In the genomic region with DNA sequence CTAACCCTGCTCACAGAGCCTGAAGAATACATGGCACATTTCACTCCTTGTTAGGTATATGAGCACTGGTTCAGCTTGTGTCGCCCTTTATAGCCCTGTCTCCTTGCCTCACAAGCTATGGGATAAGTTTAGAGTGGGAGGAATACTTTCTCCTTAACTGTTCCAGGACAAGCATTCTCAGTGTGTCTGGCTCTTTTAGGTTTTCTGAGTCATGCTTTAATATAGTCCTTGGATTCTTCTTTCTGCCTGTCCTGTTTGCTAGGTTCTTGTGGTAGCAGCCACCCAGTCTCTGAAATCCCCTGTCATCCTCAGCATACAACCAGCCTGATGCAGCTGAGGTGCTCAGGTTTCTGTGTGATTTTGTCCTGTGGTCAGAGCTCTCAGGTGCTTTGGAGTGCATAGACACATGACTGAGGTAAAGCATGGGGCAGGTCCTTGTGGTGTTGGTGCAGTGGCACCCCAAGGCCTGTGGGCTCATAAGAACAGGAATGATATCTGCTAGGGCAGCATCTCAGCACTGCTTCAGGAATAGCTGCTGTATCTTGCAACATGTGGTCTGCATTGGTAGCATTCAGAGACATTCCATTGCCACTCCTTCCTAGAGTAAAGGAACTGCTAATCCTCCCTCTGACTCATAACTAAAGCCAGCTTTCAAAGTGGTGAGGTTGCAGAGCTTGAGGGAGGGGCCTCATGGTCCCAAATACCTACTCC, we compare ENCODE assay signal across 11 cellular contexts. TPM values are rescaled to one million over a fixed set of nuclear protein-coding genes. Genes with fewer than 3 reads are reported as not detected.
A peak's percentile ranks its signal among the peaks of the same experiment; 100 is the strongest.
DNase-seq lines count a peak whose midpoint lies in the region; ATAC-seq and TF ChIP-seq lines count a peak whose summit lies in the region.
"Had no signal": no experiment of that assay in that cellular context is flagged by ENCODE, and none has a peak within 500 bp of the region (broad histone marks: within the 10 kb centered on the region; RNA-seq: fewer than 3 reads in every experiment).

No MANE protein-coding gene starts in this region.

- POLR2A ChIA-PET in AG04449 (lab: Yijun Ruan, JAX) = no interaction called here

- H3K9me3 ChIP-seq in sigmoid colon = no peaks in the 10 kb centered on the region

- TF ChIP-seq CTCF in AG04449 (IDR thresholded peaks at IDR 0.05; ENCODE audit: insufficient read depth, low read length, missing control alignments) (no peak), HFFc6 (IDR thresholded peaks at IDR 0.05) (no peak), kidney epithelial cell (IDR thresholded peaks at IDR 0.05; ENCODE audit: insufficient read depth, low read length, poor library complexity, severe bottlenecking) (no peak), sigmoid colon (IDR thresholded peaks at IDR 0.05) (no peak)

- no peak for TF ChIP-seq POLR2A in sigmoid colon (IDR thresholded peaks at IDR 0.05)

- ATAC-seq in GM21526 (IDR thresholded peaks at IDR 0.05; ENCODE audit: low FRiP score, unreplicated experiment) = no peak
- ATAC-seq: activated CD8-positive, alpha-beta T cell treated with anti-CD3 and anti-CD28 coated beads, Interleukin-2, amount 10 ng/mL, durations not matched to agents 7 days and 5 days; Panc1 had no signal

- H3K36me3 ChIP-seq in kidney epithelial cell (ENCODE audit: control insufficient read depth, insufficient read depth, low read length) = no peaks in the 10 kb centered on the region
- no peaks in the 10 kb centered on the region for H3K36me3 ChIP-seq in sigmoid colon

- H3K27ac ChIP-seq in sigmoid colon = peak overlapping the region in 2 of 4 donors; percentile 48 to 70

- CTCF ChIA-PET in AG04449 (lab: Yijun Ruan, JAX) = interaction anchor here (0.7 to 2.9 kb wide), 12 partner anchors 11 to 730 kb away, joined by 3 to 35 read pairs (median 4); a partner anchor contains a TSS
- CTCF ChIA-PET in activated naive CD4-positive, alpha-beta T cell treated with anti-CD3 and anti-CD28 coated beads for 36 hours (lab: Charles Lee) = no interaction called here

- H3K4me1 Mint-ChIP-seq in HFFc6 (ENCODE audit: low read depth) = peaks cover 35% of the 10 kb centered on the region
- H3K4me1 Mint-ChIP-seq in activated naive CD4-positive, alpha-beta T cell treated with anti-CD3 and anti-CD28 coated beads for 36 hours (ENCODE audit: low read depth) = no peaks in the 10 kb centered on the region

- peaks cover 0 to 14% (median 10%) of the 10 kb centered on the region in 4 donors for H3K4me1 ChIP-seq in sigmoid colon

- peaks cover 10% of the 10 kb centered on the region; the same call in 1 of the 2 replicates for H3K9me3 Mint-ChIP-seq in HFFc6
- peaks cover 4% of the 10 kb centered on the region for H3K9me3 Mint-ChIP-seq in activated naive CD4-positive, alpha-beta T cell treated with anti-CD3 and anti-CD28 coated beads for 36 hours

- TF ChIP-seq EP300 in sigmoid colon (IDR thresholded peaks at IDR 0.05) = no peak

- H3K27me3 Mint-ChIP-seq in HFFc6 (ENCODE audit: insufficient read depth) = peaks cover 11% of the 10 kb centered on the region; the same call in 1 of the 2 replicates
- H3K27me3 Mint-ChIP-seq in activated naive CD4-positive, alpha-beta T cell treated with anti-CD3 and anti-CD28 coated beads for 36 hours (ENCODE audit: low read depth) = peaks cover 20% of the 10 kb centered on the region

- H3K4me3 ChIP-seq in AG04449 (ENCODE audit: low read depth, low read length) = no peak overlapping the region
- no peak overlapping the region for H3K4me3 ChIP-seq in kidney epithelial cell (ENCODE audit: low read depth, low read length)
- no peak overlapping the region for H3K4me3 ChIP-seq in sigmoid colon

- H3K27me3 ChIP-seq in kidney epithelial cell (ENCODE audit: control insufficient read depth, insufficient read depth, low read length) (no peaks in the 10 kb centered on the region), sigmoid colon (no peaks in the 10 kb centered on the region)

- WGBS in sigmoid colon, 2 donors = 77 to 79% methylated on average over 1 of the region's 1 CpG

- DNase-seq in AG04449 (ENCODE audit: low read depth, low spot score) (peak; percentile 50), HFFc6 (peak; percentile 92), amniotic stem cell (lab: John Stamatoyannopoulos, UW) (peak; percentile 41), kidney epithelial cell (ENCODE audit: low read depth) (peak; percentile 68), sigmoid colon (no peak)
- DNase-seq in activated naive CD4-positive, alpha-beta T cell treated with anti-CD3 and anti-CD28 coated beads for 36 hours = no peak
- no peak for DNase-seq in activated CD4-positive, alpha-beta T cell treated with anti-CD3 and anti-CD28 coated beads, Interleukin-2, amount 50 U/mL, for 48 hours
- DNase-seq: activated CD8-positive, alpha-beta T cell treated with anti-CD3 and anti-CD28 coated beads, Interleukin-2, amount 10 ng/mL, durations not matched to agents 7 days and 5 days; cerebellar nuclear complex had no signal

- H3K4me3 Mint-ChIP-seq in HFFc6 = peak overlapping the region; percentile 71
- no peak overlapping the region for H3K4me3 Mint-ChIP-seq in activated naive CD4-positive, alpha-beta T cell treated with anti-CD3 and anti-CD28 coated beads for 36 hours
- H3K4me3 Mint-ChIP-seq: activated CD8-positive, alpha-beta T cell treated with anti-CD3 and anti-CD28 coated beads, Interleukin-2, amount 10 ng/mL, durations not matched to agents 7 days and 5 days had no signal

- no peaks in the 10 kb centered on the region for H3K36me3 Mint-ChIP-seq in HFFc6 (ENCODE audit: low read depth)
- H3K36me3 Mint-ChIP-seq in activated naive CD4-positive, alpha-beta T cell treated with anti-CD3 and anti-CD28 coated beads for 36 hours (ENCODE audit: low read depth) = no peaks in the 10 kb centered on the region

- H3K27ac Mint-ChIP-seq in HFFc6 = peak overlapping the region; percentile 95
- no peak overlapping the region for H3K27ac Mint-ChIP-seq in activated naive CD4-positive, alpha-beta T cell treated with anti-CD3 and anti-CD28 coated beads for 36 hours
- H3K27ac Mint-ChIP-seq: activated CD8-positive, alpha-beta T cell treated with anti-CD3 and anti-CD28 coated beads, Interleukin-2, amount 10 ng/mL, durations not matched to agents 7 days and 5 days had no signal

- intact Hi-C loops in activated naive CD4-positive, alpha-beta T cell treated with anti-CD3 and anti-CD28 coated beads for 36 hours (cut with micrococcal nuclease) = no loop called here
- intact Hi-C loops in sigmoid colon (cut with DNase I) = no loop called here

RNA-seq across cellular contexts. Expression of a gene that starts 14.2 kb away (rescaled TPM):
- not detected for total RNA-seq in HFFc6 (2021; fragmentation: NEBNext Ultra II Directional; extraction: Animal tissue kit (Norgen Biotek cat#: 25700))
- total RNA-seq in kidney epithelial cell = not detected in 2 replicates
- total RNA-seq in activated naive CD4-positive, alpha-beta T cell treated with anti-CD3 and anti-CD28 coated beads for 36 hours = not detected
- 100 to 1,000 TPM in 3 of 4 donors, 10 to 100 TPM in 1; 58.3 to 160 (median 121) TPM for total RNA-seq in sigmoid colon
- polyA plus RNA-seq in sigmoid colon = 1 to 10 TPM in 2 of 3 donors, under 1 TPM in 1; 0.46 to 2.6 (median 1.8) TPM
- total RNA-seq: activated CD8-positive, alpha-beta T cell treated with anti-CD3 and anti-CD28 coated beads, Interleukin-2, amount 10 ng/mL, durations not matched to agents 7 days and 5 days had no signal

RNA-seq across cellular contexts. Expression of a gene that starts 58.2 kb away (rescaled TPM):
- not detected for total RNA-seq in HFFc6 (2021; fragmentation: NEBNext Ultra II Directional; extraction: Animal tissue kit (Norgen Biotek cat#: 25700))
- 0.14 and 0.38 TPM in 2 replicates for total RNA-seq in kidney epithelial cell
- not detected for total RNA-seq in activated naive CD4-positive, alpha-beta T cell treated with anti-CD3 and anti-CD28 coated beads for 36 hours
- total RNA-seq in sigmoid colon = under 1 TPM in 1 of 4 donors, not detected in 3; 0.28 TPM
- polyA plus RNA-seq in sigmoid colon = not detected
- total RNA-seq: activated CD8-positive, alpha-beta T cell treated with anti-CD3 and anti-CD28 coated beads, Interleukin-2, amount 10 ng/mL, durations not matched to agents 7 days and 5 days had no signal

Comparison
In these comparisons a context has a peak if more than half of its experiments do, and no peak if none do; other contexts are left out.
1. DNase-seq: peak in AG04449 (single experiment), HFFc6 (single experiment), amniotic stem cell (single experiment) and kidney epithelial cell (single experiment); none in activated naive CD4-positive, alpha-beta T cell treated with anti-CD3 and anti-CD28 coated beads for 36 hours (single experiment), sigmoid colon (single experiment) and activated CD4-positive, alpha-beta T cell treated with anti-CD3 and anti-CD28 coated beads, Interleukin-2, amount 50 U/mL, for 48 hours (0 of 2).
2. RNA of a gene that starts 14.2 kb away (total RNA-seq): 58.3 to 160 TPM in sigmoid colon; not detected in HFFc6, not detected in kidney epithelial cell and not detected in activated naive CD4-positive, alpha-beta T cell treated with anti-CD3 and anti-CD28 coated beads for 36 hours; every median in the first group is over 10 times any median in the second.